9 cellular contexts compared by ENCODE assay signal in the genomic region with DNA sequence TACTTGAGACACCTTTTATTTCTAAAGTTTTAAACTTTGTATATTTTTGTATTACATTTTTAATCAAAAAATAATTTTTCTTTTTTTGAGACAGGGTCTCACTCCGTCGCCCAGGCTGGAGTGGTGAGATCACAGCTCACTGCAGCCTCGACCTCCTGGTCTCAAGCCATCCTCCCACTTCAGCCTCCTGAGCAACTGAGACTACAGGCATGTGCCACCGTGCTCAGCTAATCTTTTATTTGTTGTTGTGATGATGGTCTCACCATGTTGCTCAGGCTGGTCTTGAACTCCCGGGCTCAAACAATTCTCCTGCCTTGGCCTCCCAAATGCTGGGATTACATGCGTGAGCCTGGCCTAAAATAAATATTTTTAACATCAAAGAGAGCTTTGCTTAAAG.
"Had no signal": no experiment of that assay in that cellular context is flagged by ENCODE, and none has a peak within 500 bp of the region (broad histone marks: within the 10 kb centered on the region; RNA-seq: fewer than 3 reads in every experiment).

No MANE protein-coding gene starts in this region.

- H3K27ac Mint-ChIP-seq: HFFc6, IgD-negative memory B cell had no signal

- H2AFZ ChIP-seq: GM23248 had no signal

- H3K27ac ChIP-seq: GM23248, HL-60 had no signal

- H3K36me3 Mint-ChIP-seq: IgD-negative memory B cell had no signal

- H3K36me3 ChIP-seq: HAP-1 had no signal

- ATAC-seq: HCT116 had no signal

- H3K4me3 ChIP-seq: GM23248, HAP-1 had no signal

- H3K9me3 ChIP-seq: HAP-1 had no signal

- DNase-seq: GM23248, GOT3, H7, HFFc6, KBM-7 had no signal

- H3K9ac ChIP-seq: GM23248 had no signal

- H3K4me1 ChIP-seq: HAP-1 had no signal
